12 cellular contexts compared by ENCODE assay signal in the genomic region with DNA sequence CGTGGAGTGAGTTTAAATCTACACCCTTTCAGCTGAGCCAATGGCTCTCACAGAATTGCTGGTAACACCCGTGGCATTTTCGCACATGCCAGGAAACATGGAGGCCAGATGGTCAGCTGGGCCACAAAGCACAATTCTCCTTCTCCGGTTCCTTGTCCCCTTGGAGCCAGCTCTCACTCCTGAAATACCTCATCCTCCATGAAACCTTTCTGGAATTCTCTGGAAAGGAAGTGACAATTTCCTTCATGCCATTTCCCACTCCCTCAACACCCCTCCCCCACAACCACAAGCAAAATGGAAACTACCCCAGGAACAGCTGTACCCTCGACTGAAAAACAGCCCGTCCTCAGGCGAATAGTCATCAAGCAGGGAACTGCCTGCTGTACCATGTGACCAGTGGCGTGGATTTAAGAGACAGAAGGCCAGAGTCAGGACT. TPM values are rescaled to one million over a fixed set of nuclear protein-coding genes. Genes with fewer than 3 reads are reported as not detected.
DNase-seq lines count a peak whose midpoint lies in the region; ATAC-seq, FAIRE-seq and TF ChIP-seq lines count a peak whose summit lies in the region.
"Had no signal": no experiment of that assay in that cellular context is flagged by ENCODE, and none has a peak within 500 bp of the region (broad histone marks: within the 10 kb centered on the region; RNA-seq: fewer than 3 reads in every experiment).

No MANE protein-coding gene starts in this region.

- no peaks in the 10 kb centered on the region for H3K36me3 ChIP-seq in esophagus squamous epithelium

- 56 to 70% methylated on average over 4 to 8 of the region's 8 CpGs for WGBS in esophagus squamous epithelium, 2 donors

- peak overlapping the region; percentile 93 for H3K27ac Mint-ChIP-seq in activated CD4-positive, alpha-beta T cell treated with anti-CD3 and anti-CD28 coated beads, Interleukin-2, amount 10 ng/mL, durations not matched to agents 24 days and 14 days

- no peaks in the 10 kb centered on the region for H3K27me3 Mint-ChIP-seq in activated CD4-positive, alpha-beta T cell treated with anti-CD3 and anti-CD28 coated beads, Interleukin-2, amount 10 ng/mL, durations not matched to agents 24 days and 14 days

- H3K4me1 Mint-ChIP-seq in activated CD4-positive, alpha-beta T cell treated with anti-CD3 and anti-CD28 coated beads, Interleukin-2, amount 10 ng/mL, durations not matched to agents 24 days and 14 days = peaks cover 53% of the 10 kb centered on the region

- ATAC-seq in stimulated activated naive CD8-positive, alpha-beta T cell treated with anti-CD3 and anti-CD28 coated beads, Interleukin-15, Interleukin-2, amounts not matched to agents 100 U/mL and 50 U/mL, for 24 hours = no peak
- ATAC-seq: left colon, PC-3 had no signal

- peak overlapping the region in 3 of 4 donors; percentile 55 to 77 (median 63) for H3K27ac ChIP-seq in esophagus squamous epithelium

- peak overlapping the region in 1 of 4 donors; percentile 16 for H3K4me3 ChIP-seq in esophagus squamous epithelium

- H3K9me3 Mint-ChIP-seq in activated CD4-positive, alpha-beta T cell treated with anti-CD3 and anti-CD28 coated beads, Interleukin-2, amount 10 ng/mL, durations not matched to agents 24 days and 14 days = no peaks in the 10 kb centered on the region

- intact Hi-C loops in activated CD4-positive, alpha-beta T cell treated with anti-CD3 and anti-CD28 coated beads, Interleukin-2, amount 10 ng/mL, durations not matched to agents 24 days and 14 days (cut with micrococcal nuclease) = no loop called here
- intact Hi-C loops in esophagus squamous epithelium (cut with DNase I) = no loop called here

- no peak for FAIRE-seq in urothelium cell line (lab: Jason Lieb, UNC)

- TF ChIP-seq CTCF in esophagus squamous epithelium (IDR thresholded peaks at IDR 0.05) = no peak

- no peaks in the 10 kb centered on the region for H3K27me3 ChIP-seq in esophagus squamous epithelium

- H3K4me3 Mint-ChIP-seq in activated CD4-positive, alpha-beta T cell treated with anti-CD3 and anti-CD28 coated beads, Interleukin-2, amount 10 ng/mL, durations not matched to agents 24 days and 14 days = peak overlapping the region; percentile 86

- H3K4me1 ChIP-seq in esophagus squamous epithelium = peaks cover 4 to 72% (median 5%) of the 10 kb centered on the region in 3 donors

- TF ChIP-seq POLR2A in esophagus squamous epithelium (IDR thresholded peaks at IDR 0.05) = no peak

- H3K9me3 ChIP-seq in esophagus squamous epithelium = no peaks in the 10 kb centered on the region

- H3K36me3 Mint-ChIP-seq in activated CD4-positive, alpha-beta T cell treated with anti-CD3 and anti-CD28 coated beads, Interleukin-2, amount 10 ng/mL, durations not matched to agents 24 days and 14 days (ENCODE audit: low read depth) = peaks cover 8% of the 10 kb centered on the region

- DNase-seq in activated CD4-positive, alpha-beta T cell treated with anti-CD3 and anti-CD28 coated beads, Interleukin-2, amount 10 ng/mL, durations not matched to agents 24 days and 14 days = peak; percentile 64
- no peak for DNase-seq in activated CD4-positive, alpha-beta T cell treated with anti-CD3 and anti-CD28 coated beads, Interleukin-2, amount 50 U/mL, for 1 hour
- DNase-seq in RPMI7951 (ENCODE audit: low read depth) (peak; percentile 39), esophagus squamous epithelium (lab: John Stamatoyannopoulos, UW) (no peak), urothelium cell line (ENCODE audit: low spot score) (no peak), GM19238 (ENCODE audit: insufficient read length, low spot score) (no peak), NCI-H2107 treated with DMSO at 0.1 percent for 48 hours (lab: John Stamatoyannopoulos, UW; ENCODE audit: unreplicated experiment) (no peak)
- DNase-seq in stimulated activated naive CD8-positive, alpha-beta T cell treated with anti-CD3 and anti-CD28 coated beads, Interleukin-15, Interleukin-2, amounts not matched to agents 100 U/mL and 50 U/mL, for 24 hours = peak; percentile 21
- DNase-seq: ACHN; activated CD8-positive, alpha-beta memory T cell treated with anti-CD3 and anti-CD28 coated beads, Interleukin-2, amount 50 U/mL, for 4 hours; left colon; PC-3 had no signal

RNA-seq across cellular contexts. Expression of a gene that starts 24.7 kb away (rescaled TPM):
- 27.4 and 29.5 TPM in 2 replicates for total RNA-seq in activated CD4-positive, alpha-beta T cell treated with anti-CD3 and anti-CD28 coated beads, Interleukin-2, amount 10 ng/mL, durations not matched to agents 24 days and 14 days
- total RNA-seq in RPMI7951 (2014; rRNA removed; shearing (Covaris generic)) = 10.5 and 10.6 TPM in 2 replicates
- total RNA-seq in esophagus squamous epithelium = 10 to 100 TPM in 3 of 4 donors, 1 to 10 TPM in 1; 9.2 to 14.1 (median 12.5) TPM

Comparison
In these comparisons a context has a peak if more than half of its experiments do, and no peak if none do; other contexts are left out.
1. DNase-seq: peak in activated CD4-positive, alpha-beta T cell treated with anti-CD3 and anti-CD28 coated beads, Interleukin-2, amount 10 ng/mL, durations not matched to agents 24 days and 14 days (single experiment), RPMI7951 (single experiment) and stimulated activated naive CD8-positive, alpha-beta T cell treated with anti-CD3 and anti-CD28 coated beads, Interleukin-15, Interleukin-2, amounts not matched to agents 100 U/mL and 50 U/mL, for 24 hours (single experiment); none in activated CD4-positive, alpha-beta T cell treated with anti-CD3 and anti-CD28 coated beads, Interleukin-2, amount 50 U/mL, for 1 hour (single experiment), esophagus squamous epithelium (single experiment), urothelium cell line (single experiment), GM19238 (single experiment) and NCI-H2107 treated with DMSO at 0.1 percent for 48 hours (single experiment).